ENCODE assay signal across 8 cellular contexts in genomic region chr22:30969532-30970355, GRCh38. TPM values are rescaled to one million over a fixed set of nuclear protein-coding genes. Genes with fewer than 3 reads are reported as not detected.
A peak's percentile ranks its signal among the peaks of the same experiment; 100 is the strongest.
DNase-seq lines count a peak whose midpoint lies in the region; ATAC-seq and TF ChIP-seq lines count a peak whose summit lies in the region.

No MANE protein-coding gene starts in this region.

- H3K4me3 ChIP-seq in BJ (ENCODE audit: low read depth, low read length), result peak overlapping the region; percentile 83
- H3K4me3 ChIP-seq in cardiac fibroblast (replicated peaks in 1 of 2; ENCODE audit: low read depth in 2 of 2, low read length in 2 of 2), result peak overlapping the region; percentile 53 to 76

- H3K27me3 ChIP-seq in BJ (ENCODE audit: control insufficient read depth, insufficient read depth, low read length), result no peaks in the 10 kb centered on the region

- TF ChIP-seq CTCF in BJ (IDR thresholded peaks at IDR 0.05; ENCODE audit: insufficient read depth, low read depth, low read length), result no peak
- peak; percentile 22 for TF ChIP-seq CTCF in cardiac fibroblast (IDR thresholded peaks at IDR 0.05; ENCODE audit: low read depth, low read length)

- intact Hi-C loops in left colon (cut with DNase I, micrococcal nuclease), result no loop called here

- DNase-seq in BJ (ENCODE audit: low read depth), result no peak
- DNase-seq in SKM-1 treated with dmso at 0.1 percent for 144 hours (lab: John Stamatoyannopoulos, UW; ENCODE audit: unreplicated experiment), result peak; percentile 22
- peak; percentile 56 to 63 for DNase-seq in cardiac fibroblast (ENCODE audit: low read depth in 2 of 2)
- DNase-seq in left colon, result peak; percentile 42 to 56
- DNase-seq in stimulated activated CD8-positive, alpha-beta memory T cell treated with anti-CD3 and anti-CD28 coated beads, Interleukin-15, amount 100 ng/mL, for 1 hour (ENCODE audit: low read depth), result peak; percentile 11
- no peak for DNase-seq in NCI-H2196 (lab: John Stamatoyannopoulos, UW; ENCODE audit: unreplicated experiment)

- TF ChIP-seq POLR2A in GM19099 (IDR thresholded peaks at IDR 0.05; ENCODE audit: extremely low read depth, insufficient read length, low read depth), result peak; percentile 49

- H3K36me3 ChIP-seq in BJ (ENCODE audit: control insufficient read depth, insufficient read depth, low read length), result peaks cover 7% of the 10 kb centered on the region

- POLR2A ChIA-PET in BJ (lab: Charles Lee), result interaction anchor here (1.2 to 1.8 kb wide), 2 partner anchors 67 to 113 kb away, joined by 3 to 4 read pairs; no protein-coding TSS in a partner anchor

- CTCF ChIA-PET in BJ (lab: Yijun Ruan, JAX), result interaction anchor here (0.6 to 5.0 kb wide), 6 partner anchors 21 to 137 kb away, joined by 3 to 29 read pairs (median 4); partner anchors contain the start of genes SELENOM and SMTN

- peak; percentile 42 for ATAC-seq in HG03354 (IDR thresholded peaks at IDR 0.05; ENCODE audit: poor library complexity, severe bottlenecking, unreplicated experiment)
- ATAC-seq in left colon, result peak; percentile 41

RNA-seq across cellular contexts. Expression of gene TUG1, which starts 0.7 kb away (rescaled TPM):
- 63.7 and 105 TPM in 2 replicates for polyA plus RNA-seq in BJ (2011; rRNA removed)
- polyA minus RNA-seq in BJ (2011; rRNA and poly(A)+ RNA removed), result 25.6 and 33.5 TPM in 2 replicates
- 10 to 100 TPM; 67.4 to 72.1 TPM for total RNA-seq in left colon

RNA-seq across cellular contexts. Expression of gene MORC2, which starts 1.2 kb away (rescaled TPM):
- 9.0 and 9.6 TPM in 2 replicates for polyA plus RNA-seq in BJ (2011; rRNA removed)
- 25.3 and 34.2 TPM in 2 replicates for polyA minus RNA-seq in BJ (2011; rRNA and poly(A)+ RNA removed)
- 10 to 100 TPM; 17.7 to 21.1 TPM for total RNA-seq in left colon

Comparison
In these comparisons a context has a peak if more than half of its experiments do, and no peak if none do; other contexts are left out.
1. DNase-seq: peak in SKM-1 treated with dmso at 0.1 percent for 144 hours (single experiment), cardiac fibroblast (2 of 2), left colon (2 of 2) and stimulated activated CD8-positive, alpha-beta memory T cell treated with anti-CD3 and anti-CD28 coated beads, Interleukin-15, amount 100 ng/mL, for 1 hour (single experiment); none in BJ (single experiment) and NCI-H2196 (single experiment).